ENCODE assay signal across 14 cellular contexts in the genomic region with DNA sequence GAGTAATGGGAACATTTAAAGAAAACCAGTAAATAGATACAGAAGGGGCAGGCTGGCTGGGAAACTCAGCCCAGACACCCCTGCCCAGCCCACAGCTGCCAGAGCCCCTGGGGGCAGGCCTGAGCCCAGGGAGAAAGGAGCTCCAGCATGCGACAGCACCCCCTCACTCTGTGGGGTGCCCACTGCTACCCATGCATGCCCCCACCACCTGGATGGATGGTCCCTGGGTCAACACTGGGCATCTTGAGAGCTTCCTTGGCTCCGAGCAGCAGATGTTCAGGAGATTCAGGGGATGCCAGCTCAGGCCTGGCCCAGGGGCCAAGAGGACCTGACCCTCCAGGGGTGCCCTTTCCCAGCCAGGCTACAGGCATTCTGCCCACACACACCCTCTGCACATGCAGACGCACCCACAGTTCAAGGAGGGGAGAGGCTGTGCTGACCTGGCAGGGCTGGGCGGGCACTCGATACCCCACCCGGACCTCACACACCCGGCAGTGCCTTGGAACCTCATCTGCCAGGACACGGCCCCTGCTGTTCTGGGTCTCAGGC. TPM values are rescaled to one million over a fixed set of nuclear protein-coding genes. Genes with fewer than 3 reads are reported as not detected.
DNase-seq lines count a peak whose midpoint lies in the region; ATAC-seq and TF ChIP-seq lines count a peak whose summit lies in the region.
"Had no signal": no experiment of that assay in that cellular context is flagged by ENCODE, and none has a peak within 500 bp of the region (broad histone marks: within the 10 kb centered on the region; RNA-seq: fewer than 3 reads in every experiment).

No MANE protein-coding gene starts in this region.

- no peak overlapping the region for H3K9ac ChIP-seq in rectal smooth muscle tissue (ENCODE audit: low read length)

- intact Hi-C loops in left ventricle myocardium inferior (cut with micrococcal nuclease): loop anchor here (5.0 kb wide), 1 partner anchor 202 kb away; no protein-coding TSS in a partner anchor

- H3K36me3 Mint-ChIP-seq in GM23338 (ENCODE audit: low read depth): no peaks in the 10 kb centered on the region

- DNase-seq in GM23338 (ENCODE audit: low spot score): no peak
- DNase-seq in RWPE1 (ENCODE audit: low spot score): no peak
- no peak for DNase-seq in left ventricle myocardium inferior
- no peak for DNase-seq in GM10248 (ENCODE audit: extremely low spot score)
- no peak for DNase-seq in SW 1271 (lab: John Stamatoyannopoulos, UW)

- CTCF ChIA-PET in RWPE1 (lab: Yijun Ruan, JAX): interaction anchor here (0.5 to 1.6 kb wide), 9 partner anchors 21 to 426 kb away, joined by 3 to 7 read pairs (median 4); partner anchors contain the start of gene TMIE
- CTCF ChIA-PET in GM10248 (lab: Yijun Ruan, JAX): interaction anchor here (0.7 to 2.4 kb wide), 28 partner anchors 9 to 421 kb away, joined by 3 to 21 read pairs (median 6); partner anchors contain the start of gene TMIE

- no peak overlapping the region for H3K4me3 Mint-ChIP-seq in GM23338

- H3K27ac ChIP-seq in GM23338 (ENCODE audit: low read depth) (no peak overlapping the region), RWPE1 (0 out of 2 replicates have a peak overlapping the region, but pooled peaks have one; percentile 12), left ventricle myocardium inferior (replicated peaks) (no peak overlapping the region), rectal smooth muscle tissue (ENCODE audit: low read depth, low read length) (no peak overlapping the region)
- H3K27ac ChIP-seq: C4-2B, foreskin keratinocyte had no signal

- H3K4me2 ChIP-seq in GM23338: no peak overlapping the region

- H2AFZ ChIP-seq in GM23338: no peak overlapping the region

- H3K9me3 Mint-ChIP-seq in GM23338: no peaks in the 10 kb centered on the region
- H3K9me3 Mint-ChIP-seq: naive thymus-derived CD8-positive, alpha-beta T cell had no signal

- peaks cover 2% of the 10 kb centered on the region; the same call in 1 of the 3 replicates for H3K4me1 Mint-ChIP-seq in GM23338

- H3K4me3 ChIP-seq in GM23338: no peak overlapping the region
- H3K4me3 ChIP-seq in left ventricle myocardium inferior: peak overlapping the region; percentile 17
- H3K4me3 ChIP-seq in rectal smooth muscle tissue (ENCODE audit: low read length): peak overlapping the region; percentile 30
- H3K4me3 ChIP-seq: HAP-1, MG63 had no signal

- H3K27me3 Mint-ChIP-seq in GM23338 (ENCODE audit: insufficient read depth, low read depth, poor library complexity): peaks cover 9% of the 10 kb centered on the region

- H3K36me3 ChIP-seq in GM23338 (ENCODE audit: insufficient read depth) (no peaks in the 10 kb centered on the region), left ventricle myocardium inferior (no peaks in the 10 kb centered on the region), rectal smooth muscle tissue (ENCODE audit: control insufficient read depth, insufficient read depth, low read length) (no peaks in the 10 kb centered on the region)
- H3K36me3 ChIP-seq: HAP-1, MG63 had no signal

- H3K27me3 ChIP-seq in GM23338 (ENCODE audit: insufficient read depth): no peaks in the 10 kb centered on the region
- no peaks in the 10 kb centered on the region for H3K27me3 ChIP-seq in left ventricle myocardium inferior (ENCODE audit: low read depth)
- peaks cover 5% of the 10 kb centered on the region for H3K27me3 ChIP-seq in rectal smooth muscle tissue (ENCODE audit: control insufficient read depth, insufficient read depth, low read length)
- H3K27me3 ChIP-seq: foreskin keratinocyte, MG63 had no signal

- H3K9me3 ChIP-seq in left ventricle myocardium inferior (replicated peaks): no peaks in the 10 kb centered on the region
- H3K9me3 ChIP-seq: HAP-1, MG63 had no signal

- H4K20me1 ChIP-seq in GM23338 (replicated peaks; ENCODE audit: insufficient read depth): no peaks in the 10 kb centered on the region; the same call in 1 of the 2 replicates

- no peaks in the 10 kb centered on the region for H3K4me1 ChIP-seq in GM23338 (ENCODE audit: insufficient read depth)
- peaks cover 37% of the 10 kb centered on the region for H3K4me1 ChIP-seq in left ventricle myocardium inferior
- H3K4me1 ChIP-seq in rectal smooth muscle tissue (ENCODE audit: control insufficient read depth, insufficient read depth, low read length): peaks cover 8% of the 10 kb centered on the region
- H3K4me1 ChIP-seq: HAP-1 had no signal

- H3K79me2 ChIP-seq in GM23338 (replicated peaks; ENCODE audit: insufficient read depth): no peaks in the 10 kb centered on the region

- no peak overlapping the region for H3K27ac Mint-ChIP-seq in GM23338

- POLR2A ChIA-PET in RWPE1 (lab: Yijun Ruan, JAX; ENCODE audit: low non-redundant PET) (no interaction called here), GM10248 (lab: Yijun Ruan, JAX) (no interaction called here)

- H3K9me2 ChIP-seq in GM23338 (ENCODE audit: insufficient read depth): no peaks in the 10 kb centered on the region

- H3F3A ChIP-seq in GM23338 (replicated peaks; ENCODE audit: low read depth): 0 out of 2 replicates have a peak, but pooled peaks cover 2% of the 10 kb centered on the region

- no peak for TF ChIP-seq CTCF in GM23338 (conservative IDR thresholded peaks at IDR 0.05; ENCODE audit: low read depth in 2 of 2)
- no peak for TF ChIP-seq CTCF in RWPE1 (conservative IDR thresholded peaks at IDR 0.05; ENCODE audit: low read depth)
- no peak for TF ChIP-seq CTCF in left ventricle myocardium inferior (IDR thresholded peaks at IDR 0.05; ENCODE audit: borderline replicate concordance)
- no peak for TF ChIP-seq CTCF in GM10248 (IDR thresholded peaks at IDR 0.05; ENCODE audit: control extremely low read depth, extremely low read depth, low read depth, missing control alignments)

- peak; percentile 16 for ATAC-seq in GM23338
- ATAC-seq in GM19397 (IDR thresholded peaks at IDR 0.05; ENCODE audit: unreplicated experiment): no peak
- no peak for ATAC-seq in activated CD4-positive, CD25-positive, alpha-beta regulatory T cell treated with anti-CD3 and anti-CD28 coated beads, Interleukin-2, amount 50 U/mL, for 24 hours

TF ChIP-seq in GM23338, 12 proteins besides CTCF, POLR2A, EP300 and RAD21:
- TF ChIP-seq STAT1 (IDR thresholded peaks at IDR 0.05; ENCODE audit: unreplicated experiment) (no peak), ETS1 (IDR thresholded peaks at IDR 0.05) (no peak), ZNF331 (CRISPR knock-in tag; IDR thresholded peaks at IDR 0.05; ENCODE audit: low read depth) (no peak), CREB1 (CRISPR knock-in tag; IDR thresholded peaks at IDR 0.05; ENCODE audit: low read depth) (no peak), POLR2AphosphoS5 (IDR thresholded peaks at IDR 0.05; ENCODE audit: low read depth) (no peak), EZH2phosphoT487 (IDR thresholded peaks at IDR 0.05; ENCODE audit: unreplicated experiment) (no peak), EZH2 (IDR thresholded peaks at IDR 0.05; ENCODE audit: low read depth, unreplicated experiment) (no peak), JUNB (IDR thresholded peaks at IDR 0.05; ENCODE audit: unreplicated experiment) (no peak), REST (IDR thresholded peaks at IDR 0.05; ENCODE audit: unreplicated experiment) (no peak)

RNA-seq across cellular contexts. Expression of gene PTH1R, which starts 31.5 kb away (rescaled TPM):
- 1.3 and 5.7 TPM in 2 replicates for total RNA-seq in GM23338 (2014; rRNA removed; shearing (Covaris generic))
- 1.1 and 1.9 TPM in 2 replicates for polyA plus RNA-seq in GM23338 (2016; fragmentation: Nextera tagmentation; extraction: Ambion mirVana)
- 6.4 TPM for total RNA-seq in left ventricle myocardium inferior
- total RNA-seq: foreskin keratinocyte; naive thymus-derived CD8-positive, alpha-beta T cell had no signal
- polyA plus RNA-seq: foreskin keratinocyte; naive thymus-derived CD8-positive, alpha-beta T cell had no signal

RNA-seq across cellular contexts. Expression of gene MYL3, which starts 45.8 kb away (rescaled TPM):
- total RNA-seq in GM23338 (2014; rRNA removed; shearing (Covaris generic)): not detected in 2 replicates
- polyA plus RNA-seq in GM23338 (2016; fragmentation: Nextera tagmentation; extraction: Ambion mirVana): 1.0 TPM in 1 of 2 replicates, not detected in the other
- 7,440 TPM for total RNA-seq in left ventricle myocardium inferior
- total RNA-seq: dermis microvascular lymphatic vessel endothelial cell; foreskin keratinocyte; naive thymus-derived CD8-positive, alpha-beta T cell had no signal
- polyA plus RNA-seq: foreskin keratinocyte; naive thymus-derived CD8-positive, alpha-beta T cell had no signal

Comparison
In these comparisons a context has a peak if more than half of its experiments do, and no peak if none do; other contexts are left out.
1. RNA of gene MYL3, which starts 45.8 kb away (total RNA-seq): 7,440 TPM in left ventricle myocardium inferior (single experiment); not detected in GM23338; every median in the first group is over 1,000 times any median in the second.